Comparison of ENCODE assay signal across 20 cellular contexts in genomic region chr16:57758331-57759117, GRCh38. TPM values are rescaled to one million over a fixed set of nuclear protein-coding genes. Genes with fewer than 3 reads are reported as not detected.
DNase-seq lines count a peak whose midpoint lies in the region; ATAC-seq and TF ChIP-seq lines count a peak whose summit lies in the region.
"Had no signal": no experiment of that assay in that cellular context is flagged by ENCODE, and none has a peak within 500 bp of the region (broad histone marks: within the 10 kb centered on the region; RNA-seq: fewer than 3 reads in every experiment).

No MANE protein-coding gene starts in this region.

- intact Hi-C loops in Caco-2 (cut with micrococcal nuclease; ENCODE audit: unreplicated experiment) (loop anchor here (5.0 kb wide), 1 partner anchor 134 kb away; no protein-coding TSS in a partner anchor), heart right ventricle (cut with DNase I) (loop anchor here in 8 of 10 donors (2.0 to 10.0 kb wide), 7 partner anchors 44 to 249 kb away; partner anchors contain the start of genes USB1 (in 4 of the 8), ZNF319 (in 4 of the 8) and KIFC3 (in 2 of the 8))

- 65 to 74% methylated on average over 33 of the region's 33 CpGs for WGBS in heart right ventricle, 2 donors

- CTCF ChIA-PET in Caco-2 (lab: Charles Lee) = interaction anchor here (0.6 to 2.9 kb wide), 2 partner anchors 105 to 283 kb away, joined by 6 to 13 read pairs; no protein-coding TSS in a partner anchor

- TF ChIP-seq CTCF in Caco-2 (IDR thresholded peaks at IDR 0.05; ENCODE audit: insufficient read depth in 1 of 2, low read depth in 1 of 2, low read length in 1 of 2, severe bottlenecking in 1 of 2, unreplicated experiment in 1 of 2) (no peak), heart right ventricle (IDR thresholded peaks at IDR 0.05) (no peak)

- ATAC-seq in heart right ventricle = peak in 5 of 8 donors; percentile 9 to 47 (median 26)
- ATAC-seq in natural killer cell treated with Interleukin-12 subunit alpha and Interleukin-12 subunit beta and Interleukin-15 and Interleukin-18, amount 100 ng/mL, for 72 hours = no peak
- no peak for ATAC-seq in HG03135 (IDR thresholded peaks at IDR 0.05; ENCODE audit: unreplicated experiment)
- ATAC-seq: GM12878; naive thymus-derived CD8-positive, alpha-beta T cell; stimulated activated naive B cell treated with anti-CD40 and anti-IgM and Interleukin-4, amounts not matched to agents 10 μg/mL and 1 μg/mL and 100 μg/mL, for 72 hours had no signal

- H3K27me3 Mint-ChIP-seq in Caco-2 (ENCODE audit: insufficient read depth, unreplicated experiment) = no peaks in the 10 kb centered on the region
- H3K27me3 Mint-ChIP-seq in natural killer cell treated with Interleukin-12 subunit alpha and Interleukin-12 subunit beta and Interleukin-15 and Interleukin-18, amount 100 ng/mL, for 72 hours = no peaks in the 10 kb centered on the region
- H3K27me3 Mint-ChIP-seq: activated T-cell treated with anti-CD3 and anti-CD28 coated beads, Interleukin-2, amount 50 U/mL, for 24 hours; CD4-positive, alpha-beta memory T cell; naive thymus-derived CD8-positive, alpha-beta T cell; stimulated activated naive B cell treated with anti-CD40 and anti-IgM and Interleukin-4, amounts not matched to agents 10 μg/mL and 1 μg/mL and 100 μg/mL, for 72 hours had no signal

- peaks cover 79% of the 10 kb centered on the region for H3K36me3 Mint-ChIP-seq in Caco-2 (ENCODE audit: insufficient read depth, unreplicated experiment)
- H3K36me3 Mint-ChIP-seq in natural killer cell treated with Interleukin-12 subunit alpha and Interleukin-12 subunit beta and Interleukin-15 and Interleukin-18, amount 100 ng/mL, for 72 hours = no peaks in the 10 kb centered on the region

- peak overlapping the region; percentile 64 for H3K27ac ChIP-seq in SK-N-MC
- peak overlapping the region; percentile 54 to 80 (median 69) for H3K27ac ChIP-seq in heart right ventricle
- H3K27ac ChIP-seq: KMS-11 had no signal

- no peak overlapping the region for H3K4me3 ChIP-seq in Caco-2 (ENCODE audit: low read depth, low read length)
- no peak overlapping the region for H3K4me3 ChIP-seq in SK-N-MC
- peak overlapping the region in 2 of 10 donors; percentile 6 to 7 for H3K4me3 ChIP-seq in heart right ventricle
- H3K4me3 ChIP-seq: GM12878, thyroid gland had no signal

- H3K4me1 Mint-ChIP-seq in Caco-2 (ENCODE audit: low read depth, unreplicated experiment) = peaks cover 20% of the 10 kb centered on the region
- peaks cover 0 to 6% of the 10 kb centered on the region in 2 donors for H3K4me1 Mint-ChIP-seq in natural killer cell treated with Interleukin-12 subunit alpha and Interleukin-12 subunit beta and Interleukin-15 and Interleukin-18, amount 100 ng/mL, for 72 hours (ENCODE audit: low read depth in 2 of 2)

- peaks cover 3% of the 10 kb centered on the region for H3K36me3 ChIP-seq in Caco-2 (ENCODE audit: control insufficient read depth, insufficient read depth, low read length)
- peaks cover 4% of the 10 kb centered on the region; the same call in 1 of the 2 replicates for H3K36me3 ChIP-seq in SK-N-MC (ENCODE audit: insufficient read depth, low read length)
- peaks cover 0 to 90% (median 21%) of the 10 kb centered on the region in 9 donors for H3K36me3 ChIP-seq in heart right ventricle

- H3K4me1 ChIP-seq in Caco-2 (peaks cover 17% of the 10 kb centered on the region), heart right ventricle (peaks cover 0 to 35% (median 18%) of the 10 kb centered on the region in 9 donors)

- no peaks in the 10 kb centered on the region for H3K9me3 ChIP-seq in Caco-2
- H3K9me3 ChIP-seq in SK-N-MC (ENCODE audit: low read depth, low read length) = no peaks in the 10 kb centered on the region
- H3K9me3 ChIP-seq in heart right ventricle = no peaks in the 10 kb centered on the region
- H3K9me3 ChIP-seq: thyroid gland had no signal

- no peak overlapping the region for H3K27ac Mint-ChIP-seq in Caco-2 (ENCODE audit: unreplicated experiment)
- H3K27ac Mint-ChIP-seq in natural killer cell treated with Interleukin-12 subunit alpha and Interleukin-12 subunit beta and Interleukin-15 and Interleukin-18, amount 100 ng/mL, for 72 hours = peak overlapping the region in 1 of 2 donors; percentile 44
- H3K27ac Mint-ChIP-seq: activated naive CD4-positive, alpha-beta T cell treated with anti-CD3 and anti-CD28 coated beads for 36 hours; activated T-cell treated with anti-CD3 and anti-CD28 coated beads, Interleukin-2, amount 50 U/mL, for 24 hours; CD4-positive, alpha-beta memory T cell; stimulated activated naive B cell treated with anti-CD40 and anti-IgM and Interleukin-4, amounts not matched to agents 10 μg/mL and 1 μg/mL and 100 μg/mL, for 72 hours had no signal

- no peak overlapping the region for H3K4me3 Mint-ChIP-seq in Caco-2 (ENCODE audit: unreplicated experiment)
- peak overlapping the region; percentile 34 for H3K4me3 Mint-ChIP-seq in natural killer cell treated with Interleukin-12 subunit alpha and Interleukin-12 subunit beta and Interleukin-15 and Interleukin-18, amount 100 ng/mL, for 72 hours
- H3K4me3 Mint-ChIP-seq: activated naive CD4-positive, alpha-beta T cell treated with anti-CD3 and anti-CD28 coated beads for 36 hours; activated T-cell treated with anti-CD3 and anti-CD28 coated beads, Interleukin-2, amount 50 U/mL, for 24 hours; CD4-positive, alpha-beta memory T cell; naive thymus-derived CD8-positive, alpha-beta T cell; stimulated activated naive B cell treated with anti-CD40 and anti-IgM and Interleukin-4, amounts not matched to agents 10 μg/mL and 1 μg/mL and 100 μg/mL, for 72 hours had no signal

- TSS peak; percentile 90 for BruUV-seq in Caco-2 (replicated peaks; lab: Mats Ljungman, UMichigan)

- POLR2A ChIA-PET in Caco-2 (lab: Charles Lee) = no interaction called here

- DNase-seq in Caco-2 (no peak), SK-N-MC (ENCODE audit: low read depth, low spot score) (no peak), heart right ventricle (no peak), DMS 273 treated with DMSO at 0.1 percent for 48 hours (lab: John Stamatoyannopoulos, UW) (no peak), iPS-NIHi7 (ENCODE audit: extremely low spot score) (no peak)
- no peak for DNase-seq in natural killer cell treated with Interleukin-12 subunit alpha and Interleukin-12 subunit beta and Interleukin-15 and Interleukin-18, amount 100 ng/mL, for 72 hours (ENCODE audit: low spot score)
- DNase-seq: activated naive CD4-positive, alpha-beta T cell treated with anti-CD3 and anti-CD28 coated beads for 36 hours; activated T-cell treated with anti-CD3 and anti-CD28 coated beads, Interleukin-2, amount 50 U/mL, for 24 hours; CD4-positive, alpha-beta memory T cell; cerebellar nuclear complex; GOT3; hippocampal formation; naive thymus-derived CD8-positive, alpha-beta T cell; NCI-H1930; stimulated activated naive B cell treated with anti-CD40 and anti-IgM and Interleukin-4, amounts not matched to agents 10 μg/mL and 1 μg/mL and 100 μg/mL, for 72 hours; T-helper 9 cell; thyroid gland had no signal

- no peaks in the 10 kb centered on the region for H3K9me3 Mint-ChIP-seq in Caco-2 (ENCODE audit: unreplicated experiment)
- H3K9me3 Mint-ChIP-seq in natural killer cell treated with Interleukin-12 subunit alpha and Interleukin-12 subunit beta and Interleukin-15 and Interleukin-18, amount 100 ng/mL, for 72 hours = no peaks in the 10 kb centered on the region
- H3K9me3 Mint-ChIP-seq: activated naive CD4-positive, alpha-beta T cell treated with anti-CD3 and anti-CD28 coated beads for 36 hours; activated T-cell treated with anti-CD3 and anti-CD28 coated beads, Interleukin-2, amount 50 U/mL, for 24 hours; CD4-positive, alpha-beta memory T cell; naive thymus-derived CD8-positive, alpha-beta T cell; stimulated activated naive B cell treated with anti-CD40 and anti-IgM and Interleukin-4, amounts not matched to agents 10 μg/mL and 1 μg/mL and 100 μg/mL, for 72 hours had no signal

- H3K27me3 ChIP-seq in Caco-2 (replicated peaks; ENCODE audit: control insufficient read depth, insufficient read depth, low read length) (no peaks in the 10 kb centered on the region), heart right ventricle (no peaks in the 10 kb centered on the region)
- H3K27me3 ChIP-seq: thyroid gland had no signal

- H3K9ac ChIP-seq in SK-N-MC (ENCODE audit: insufficient read length) = no peak overlapping the region
- H3K9ac ChIP-seq: KMS-11 had no signal

RNA-seq across cellular contexts. Expression of gene KATNB1, which starts 23.0 kb away (rescaled TPM):
- total RNA-seq in Caco-2 (2022) = 31.8 and 32.4 TPM in 2 replicates
- total RNA-seq in heart right ventricle = 10 to 100 TPM in 7 of 10 donors, 1 to 10 TPM in 3; 9.0 to 14.0 (median 11.0) TPM
- polyA plus RNA-seq in heart right ventricle = 10 to 100 TPM in 1 of 2 donors, 1 to 10 TPM in 1; 9.8 to 15.1 TPM
- 10 to 100 TPM; 33.7 to 65.3 TPM for total RNA-seq in natural killer cell treated with Interleukin-12 subunit alpha and Interleukin-12 subunit beta and Interleukin-15 and Interleukin-18, amount 100 ng/mL, for 72 hours

RNA-seq across cellular contexts. Expression of gene KIFC3, which starts 43.8 kb away (rescaled TPM):
- total RNA-seq in Caco-2 (2022) (103 and 108 TPM in 2 replicates), heart right ventricle (10 to 100 TPM; 42.5 to 91.4 (median 63.5) TPM)
- polyA plus RNA-seq in heart right ventricle = 10 to 100 TPM; 47.4 to 97.4 TPM
- total RNA-seq in natural killer cell treated with Interleukin-12 subunit alpha and Interleukin-12 subunit beta and Interleukin-15 and Interleukin-18, amount 100 ng/mL, for 72 hours = 10 to 100 TPM in 1 of 2 donors, 1 to 10 TPM in 1; 2.5 to 10.0 TPM
- polyA plus RNA-seq: CD4-positive, alpha-beta memory T cell had no signal

Comparison
In these comparisons a context has a peak if more than half of its experiments do, and no peak if none do; other contexts are left out.
1. ATAC-seq: peak in heart right ventricle (5 of 8); none in natural killer cell treated with Interleukin-12 subunit alpha and Interleukin-12 subunit beta and Interleukin-15 and Interleukin-18, amount 100 ng/mL, for 72 hours (0 of 2) and HG03135 (single experiment).